Comparison of ENCODE assay signal across 25 cellular contexts in genomic region chr15:76073554-76073953, GRCh38. TPM values are rescaled to one million over a fixed set of nuclear protein-coding genes. Genes with fewer than 3 reads are reported as not detected.
DNase-seq lines count a peak whose midpoint lies in the region; ATAC-seq and TF ChIP-seq lines count a peak whose summit lies in the region.
"Had no signal": no experiment of that assay in that cellular context is flagged by ENCODE, and none has a peak within 500 bp of the region (broad histone marks: within the 10 kb centered on the region; RNA-seq: fewer than 3 reads in every experiment).

No MANE protein-coding gene starts in this region.

- no peak for TF ChIP-seq CTCF in foreskin keratinocyte (conservative IDR thresholded peaks at IDR 0.05)

- CTCF ChIA-PET in activated CD4-positive, alpha-beta T cell treated with anti-CD3 and anti-CD28 coated beads for 36 hours (lab: Charles Lee): interaction anchor here (0.6 kb wide), 1 partner anchor 181 kb away, joined by 3 read pairs; no protein-coding TSS in a partner anchor

- H3K9me3 Mint-ChIP-seq in activated CD4-positive, alpha-beta T cell treated with anti-CD3 and anti-CD28 coated beads for 36 hours (ENCODE audit: low read depth): no peaks in the 10 kb centered on the region
- no peaks in the 10 kb centered on the region for H3K9me3 Mint-ChIP-seq in activated T-helper 17 cell treated with anti-CD3 and anti-CD28 coated beads, Interleukin-2, amount 50 U/mL, for 72 hours
- no peaks in the 10 kb centered on the region for H3K9me3 Mint-ChIP-seq in activated T-cell treated with anti-CD3 and anti-CD28 coated beads, Interleukin-2, amount 50 U/mL, for 72 hours
- H3K9me3 Mint-ChIP-seq: activated CD8-positive, alpha-beta T cell treated with anti-CD3 and anti-CD28 coated beads for 36 hours; activated naive CD4-positive, alpha-beta T cell treated with anti-CD3 and anti-CD28 coated beads, Interleukin-2, amount 50 U/mL, for 72 hours; activated T-cell treated with anti-CD3 and anti-CD28 coated beads, Interleukin-2, amount 50 U/mL, for 4 hours; brain; WTC11 had no signal

- DNase-seq in AML-193 (lab: John Stamatoyannopoulos, UW): peak; percentile 12 to 23
- DNase-seq in RKO (ENCODE audit: low spot score): peak; percentile 8
- peak; percentile 61 to 80 for DNase-seq in foreskin keratinocyte
- DNase-seq in posterior vena cava (ENCODE audit: low spot score): no peak
- DNase-seq in activated CD4-positive, alpha-beta T cell treated with anti-CD3 and anti-CD28 coated beads for 36 hours: no peak
- DNase-seq in activated T-cell treated with anti-CD3 and anti-CD28 coated beads, Interleukin-2, amount 50 U/mL, for 72 hours: no peak
- DNase-seq: activated CD8-positive, alpha-beta T cell treated with anti-CD3 and anti-CD28 coated beads for 36 hours; activated T-cell treated with anti-CD3 and anti-CD28 coated beads, Interleukin-2, amount 50 U/mL, for 4 hours; CD4-positive, CD25-positive, alpha-beta regulatory T cell; KG1; lower lobe of right lung; NCI-H1105; NCI-H446; occipital lobe; right lobe of liver; stimulated activated naive CD8-positive, alpha-beta T cell treated with anti-CD3 and anti-CD28 coated beads, Interleukin-15, Interleukin-2, amounts not matched to agents 100 U/mL and 50 U/mL, for 24 hours; T-helper 17 cell; transverse colon had no signal

- H3K27me3 ChIP-seq in foreskin keratinocyte: no peaks in the 10 kb centered on the region
- H3K27me3 ChIP-seq: right lobe of liver had no signal

- H3K36me3 Mint-ChIP-seq in activated CD4-positive, alpha-beta T cell treated with anti-CD3 and anti-CD28 coated beads for 36 hours (ENCODE audit: low read depth): no peaks in the 10 kb centered on the region
- H3K36me3 Mint-ChIP-seq in activated T-helper 17 cell treated with anti-CD3 and anti-CD28 coated beads, Interleukin-2, amount 50 U/mL, for 72 hours (ENCODE audit: low read depth): no peaks in the 10 kb centered on the region
- no peaks in the 10 kb centered on the region for H3K36me3 Mint-ChIP-seq in activated T-cell treated with anti-CD3 and anti-CD28 coated beads, Interleukin-2, amount 50 U/mL, for 72 hours (ENCODE audit: insufficient read depth in 2 of 2)
- H3K36me3 Mint-ChIP-seq: activated naive CD4-positive, alpha-beta T cell treated with anti-CD3 and anti-CD28 coated beads, Interleukin-2, amount 50 U/mL, for 72 hours; brain; CD4-positive, CD25-positive, alpha-beta regulatory T cell; WTC11 had no signal

- no peak overlapping the region for H3K27ac ChIP-seq in foreskin keratinocyte
- H3K27ac ChIP-seq: lower lobe of right lung, right lobe of liver, transverse colon had no signal

- peak; percentile 12; the same call in 1 of the 2 replicates for TF ChIP-seq RAD21 in Ishikawa (IDR thresholded peaks at IDR 0.05; ENCODE audit: low read depth)

- intact Hi-C loops in posterior vena cava (cut with DNase I): no loop called here
- intact Hi-C loops in activated CD4-positive, alpha-beta T cell treated with anti-CD3 and anti-CD28 coated beads for 36 hours (cut with DNase I, micrococcal nuclease): no loop called here

- no peaks in the 10 kb centered on the region for H3K4me1 ChIP-seq in foreskin keratinocyte
- H3K4me1 ChIP-seq: lower lobe of right lung, right lobe of liver, transverse colon had no signal

- H3K4me1 Mint-ChIP-seq in activated CD4-positive, alpha-beta T cell treated with anti-CD3 and anti-CD28 coated beads for 36 hours: no peaks in the 10 kb centered on the region
- no peaks in the 10 kb centered on the region for H3K4me1 Mint-ChIP-seq in activated T-helper 17 cell treated with anti-CD3 and anti-CD28 coated beads, Interleukin-2, amount 50 U/mL, for 72 hours
- H3K4me1 Mint-ChIP-seq in activated T-cell treated with anti-CD3 and anti-CD28 coated beads, Interleukin-2, amount 50 U/mL, for 72 hours (ENCODE audit: low read depth): no peaks in the 10 kb centered on the region
- H3K4me1 Mint-ChIP-seq: brain; CD4-positive, CD25-positive, alpha-beta regulatory T cell; T-helper 17 cell had no signal

- no peak overlapping the region for H3K27ac Mint-ChIP-seq in activated CD4-positive, alpha-beta T cell treated with anti-CD3 and anti-CD28 coated beads for 36 hours
- no peak overlapping the region for H3K27ac Mint-ChIP-seq in activated T-helper 17 cell treated with anti-CD3 and anti-CD28 coated beads, Interleukin-2, amount 50 U/mL, for 72 hours
- no peak overlapping the region for H3K27ac Mint-ChIP-seq in activated T-cell treated with anti-CD3 and anti-CD28 coated beads, Interleukin-2, amount 50 U/mL, for 72 hours
- H3K27ac Mint-ChIP-seq: activated CD8-positive, alpha-beta T cell treated with anti-CD3 and anti-CD28 coated beads for 36 hours; activated naive CD4-positive, alpha-beta T cell treated with anti-CD3 and anti-CD28 coated beads, Interleukin-2, amount 50 U/mL, for 72 hours; brain; CD4-positive, CD25-positive, alpha-beta regulatory T cell; T-helper 17 cell; WTC11 had no signal

- peak; percentile 92 for TF ChIP-seq EP300 in Ishikawa (IDR thresholded peaks at IDR 0.05; ENCODE audit: borderline replicate concordance)

- POLR2A ChIA-PET in activated CD4-positive, alpha-beta T cell treated with anti-CD3 and anti-CD28 coated beads for 36 hours (lab: Charles Lee): no interaction called here

- no peak overlapping the region for H3K4me3 Mint-ChIP-seq in activated CD4-positive, alpha-beta T cell treated with anti-CD3 and anti-CD28 coated beads for 36 hours
- H3K4me3 Mint-ChIP-seq in activated T-helper 17 cell treated with anti-CD3 and anti-CD28 coated beads, Interleukin-2, amount 50 U/mL, for 72 hours: no peak overlapping the region
- no peak overlapping the region for H3K4me3 Mint-ChIP-seq in activated T-cell treated with anti-CD3 and anti-CD28 coated beads, Interleukin-2, amount 50 U/mL, for 72 hours
- H3K4me3 Mint-ChIP-seq: activated CD8-positive, alpha-beta T cell treated with anti-CD3 and anti-CD28 coated beads for 36 hours; activated T-cell treated with anti-CD3 and anti-CD28 coated beads, Interleukin-2, amount 50 U/mL, for 4 hours; brain; CD4-positive, CD25-positive, alpha-beta regulatory T cell; T-helper 17 cell; WTC11 had no signal

- ATAC-seq in foreskin keratinocyte: peak; percentile 84
- no peak for ATAC-seq in activated CD4-positive, alpha-beta T cell treated with anti-CD3 and anti-CD28 coated beads for 36 hours
- ATAC-seq in activated T-helper 17 cell treated with anti-CD3 and anti-CD28 coated beads, Interleukin-2, amount 50 U/mL, for 72 hours (replicated peaks): no peak
- no peak for ATAC-seq in activated T-cell treated with anti-CD3 and anti-CD28 coated beads, Interleukin-2, amount 50 U/mL, for 72 hours (replicated peaks in 1 of 2)
- ATAC-seq: activated CD8-positive, alpha-beta T cell treated with anti-CD3 and anti-CD28 coated beads for 36 hours; activated naive CD4-positive, alpha-beta T cell treated with anti-CD3 and anti-CD28 coated beads, Interleukin-2, amount 50 U/mL, for 72 hours; activated T-cell treated with anti-CD3 and anti-CD28 coated beads, Interleukin-2, amount 50 U/mL, for 4 hours; lower lobe of right lung; right lobe of liver; stimulated activated naive CD8-positive, alpha-beta T cell treated with anti-CD3 and anti-CD28 coated beads, Interleukin-15, Interleukin-2, amounts not matched to agents 100 U/mL and 50 U/mL, for 24 hours; T-helper 17 cell; WTC11 had no signal

- H3K27me3 Mint-ChIP-seq in activated CD4-positive, alpha-beta T cell treated with anti-CD3 and anti-CD28 coated beads for 36 hours: peaks cover 7% of the 10 kb centered on the region
- H3K27me3 Mint-ChIP-seq in activated T-helper 17 cell treated with anti-CD3 and anti-CD28 coated beads, Interleukin-2, amount 50 U/mL, for 72 hours: peaks cover 3% of the 10 kb centered on the region
- peaks cover 9% of the 10 kb centered on the region for H3K27me3 Mint-ChIP-seq in activated T-cell treated with anti-CD3 and anti-CD28 coated beads, Interleukin-2, amount 50 U/mL, for 72 hours (ENCODE audit: low read depth)
- H3K27me3 Mint-ChIP-seq: brain had no signal

TF ChIP-seq in Ishikawa, 13 proteins besides CTCF, POLR2A, EP300 and RAD21 (continues in another document):
- TF ChIP-seq ZBTB7A (IDR thresholded peaks at IDR 0.05; ENCODE audit: low read depth) (no peak), CREB1 (IDR thresholded peaks at IDR 0.05; ENCODE audit: low read depth) (no peak), NFIC (IDR thresholded peaks at IDR 0.05) (peak; percentile 100), TEAD4 (IDR thresholded peaks at IDR 0.05) (peak; percentile 93), MAX (IDR thresholded peaks at IDR 0.05) (no peak), FOXM1 (IDR thresholded peaks at IDR 0.05; ENCODE audit: borderline replicate concordance, low read depth) (peak; percentile 75)

RNA-seq across cellular contexts. Expression of gene TMEM266, which starts 13.8 kb away (rescaled TPM):
- total RNA-seq in foreskin keratinocyte (0.07 TPM in 1 of 2 replicates, not detected in the other), posterior vena cava (under 1 TPM in 1 of 2 donors, not detected in 1; 0.28 TPM)
- 0.03 TPM in 2 replicates for polyA plus RNA-seq in foreskin keratinocyte
- total RNA-seq in activated CD4-positive, alpha-beta T cell treated with anti-CD3 and anti-CD28 coated beads for 36 hours: not detected
- total RNA-seq in activated T-helper 17 cell treated with anti-CD3 and anti-CD28 coated beads, Interleukin-2, amount 50 U/mL, for 72 hours: under 1 TPM in 1 of 2 donors, not detected in 1; 0.15 TPM
- total RNA-seq in activated T-cell treated with anti-CD3 and anti-CD28 coated beads, Interleukin-2, amount 50 U/mL, for 72 hours: not detected
- total RNA-seq: A673; activated naive CD4-positive, alpha-beta T cell treated with anti-CD3 and anti-CD28 coated beads, Interleukin-2, amount 50 U/mL, for 72 hours; endothelial cell of umbilical vein; T-helper 17 cell had no signal
- polyA plus RNA-seq: endothelial cell of umbilical vein had no signal

Comparison
In these comparisons a context has a peak if more than half of its experiments do, and no peak if none do; other contexts are left out.
1. DNase-seq: peak in AML-193 (2 of 2), RKO (single experiment) and foreskin keratinocyte (2 of 2); none in posterior vena cava (single experiment), activated CD4-positive, alpha-beta T cell treated with anti-CD3 and anti-CD28 coated beads for 36 hours (single experiment) and activated T-cell treated with anti-CD3 and anti-CD28 coated beads, Interleukin-2, amount 50 U/mL, for 72 hours (0 of 2).